In the genomic region with DNA sequence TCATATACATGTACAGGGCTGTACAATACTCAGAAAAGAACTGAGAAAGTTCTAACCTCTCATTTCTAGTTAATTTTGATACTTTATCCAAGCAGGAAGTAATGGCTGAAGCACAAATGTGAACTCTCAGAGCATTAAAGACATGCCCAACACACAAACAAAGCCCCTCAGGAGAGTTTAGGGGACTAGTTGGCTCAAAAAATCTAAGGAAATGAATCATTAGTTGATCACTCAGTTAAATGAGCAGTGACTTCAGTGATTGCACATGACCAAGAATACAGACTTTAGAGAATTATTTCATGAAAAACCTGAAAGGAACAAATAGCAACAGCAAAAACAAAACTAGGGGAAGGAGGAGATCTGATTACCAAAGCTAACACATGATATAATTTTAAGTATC, we compare ENCODE assay signal across 25 cellular contexts.
"Had no signal": no experiment of that assay in that cellular context is flagged by ENCODE, and none has a peak within 500 bp of the region (broad histone marks: within the 10 kb centered on the region; RNA-seq: fewer than 3 reads in every experiment).

No MANE protein-coding gene starts in this region.

- H3K4me1 ChIP-seq: left lung, lower lobe of right lung, sigmoid colon, upper lobe of right lung had no signal

- DNase-seq: activated CD4-positive, alpha-beta T cell treated with anti-CD3 and anti-CD28 coated beads for 4 hours; activated CD4-positive, alpha-beta T cell treated with anti-CD3 and anti-CD28 coated beads, Interleukin-2, amount 50 U/mL, for 4 hours; activated naive CD4-positive, alpha-beta T cell; activated T-cell treated with anti-CD3 and anti-CD28 coated beads for 4 hours; activated T-cell treated with anti-CD3 and anti-CD28 coated beads, Interleukin-2, amount 50 U/mL, for 72 hours; anterior cingulate cortex; effector CD8-positive, alpha-beta T cell; head of caudate nucleus; hippocampal formation; immature natural killer cell; left lung; lower lobe of right lung; mucosa of descending colon; ovary; retina; sigmoid colon; small intestine; stimulated activated CD4-positive, alpha-beta T cell treated with anti-CD3 and anti-CD28 coated beads, Interleukin-4, amount 100 ng/mL, for 4 hours; stimulated activated CD8-positive, alpha-beta memory T cell treated with anti-CD3 and anti-CD28 coated beads, Interleukin-4, amount 100 ng/mL, for 48 hours; stimulated activated naive CD8-positive, alpha-beta T cell treated with anti-CD3 and anti-CD28 coated beads, Interleukin-15, amount 100 ng/mL, for 72 hours; substantia nigra; upper lobe of right lung had no signal

- H3K4me3 ChIP-seq: left lung, lower lobe of right lung, mucosa of descending colon, ovary, sigmoid colon, upper lobe of right lung had no signal

- H3K27me3 ChIP-seq: left lung, ovary, sigmoid colon, upper lobe of right lung had no signal

- H3K36me3 ChIP-seq: left lung, lower lobe of right lung, ovary, sigmoid colon, upper lobe of right lung had no signal

- H3K27ac ChIP-seq: left lung, lower lobe of right lung, ovary, sigmoid colon, upper lobe of right lung had no signal

- ATAC-seq: activated naive CD4-positive, alpha-beta T cell treated with anti-CD3 and anti-CD28 coated beads, Interleukin-2, amount 50 U/mL, for 72 hours; activated T-cell treated with anti-CD3 and anti-CD28 coated beads, Interleukin-2, amount 50 U/mL, for 72 hours; left lung; lower lobe of right lung; mucosa of descending colon; natural killer cell treated with Interleukin-12 subunit alpha and Interleukin-12 subunit beta and Interleukin-15 and Interleukin-18, amount 100 ng/mL, for 72 hours; stimulated activated memory B cell treated with anti-CD40 and anti-IgM and Interleukin-4, amounts not matched to agents 10 μg/mL and 1 μg/mL and 100 μg/mL, for 72 hours; stimulated activated naive CD8-positive, alpha-beta T cell treated with anti-CD3 and anti-CD28 coated beads, Interleukin-15, amount 100 ng/mL, for 72 hours; upper lobe of right lung had no signal

- H3K9me3 ChIP-seq: lower lobe of right lung, mucosa of descending colon, ovary, upper lobe of right lung had no signal
